ENCODE assay signal across 12 cellular contexts in genomic region chr3:129722527-129722926, GRCh38.
"Had no signal": no experiment of that assay in that cellular context is flagged by ENCODE, and none has a peak within 500 bp of the region (broad histone marks: within the 10 kb centered on the region; RNA-seq: fewer than 3 reads in every experiment).

No MANE protein-coding gene starts in this region.

- H3K36me3 Mint-ChIP-seq: natural killer cell treated with Interleukin-12 subunit alpha and Interleukin-12 subunit beta and Interleukin-15 and Interleukin-18, amount 100 ng/mL, for 72 hours; stimulated activated memory B cell treated with anti-CD40 and anti-IgM and Interleukin-4, amounts not matched to agents 10 μg/mL and 1 μg/mL and 100 μg/mL, for 72 hours had no signal

- H3K4me3 Mint-ChIP-seq: activated CD8-positive, alpha-beta T cell treated with anti-CD3 and anti-CD28 coated beads, Interleukin-2, amount 10 ng/mL, durations not matched to agents 7 days and 5 days; activated naive CD8-positive, alpha-beta T cell treated with anti-CD3 and anti-CD28 coated beads, Interleukin-2, amount 50 U/mL, for 24 hours; activated T-helper 1 cell treated with anti-CD3 and anti-CD28 coated beads, Interleukin-12 subunit alpha, Interleukin-12 subunit beta, Interleukin-2, Interleukin-4 antibody, amounts not matched to agents 30 ng/mL and 10 ng/mL and 1 ng/mL, durations not matched to agents 14 hours and 24 hours and 36 hours; natural killer cell treated with Interleukin-12 subunit alpha and Interleukin-12 subunit beta and Interleukin-15 and Interleukin-18, amount 100 ng/mL, for 72 hours; stimulated activated memory B cell treated with anti-CD40 and anti-IgM and Interleukin-4, amounts not matched to agents 10 μg/mL and 1 μg/mL and 100 μg/mL, for 72 hours; T-cell had no signal

- H3K9me3 Mint-ChIP-seq: activated naive CD8-positive, alpha-beta T cell treated with anti-CD3 and anti-CD28 coated beads, Interleukin-2, amount 50 U/mL, for 24 hours; activated T-helper 1 cell treated with anti-CD3 and anti-CD28 coated beads, Interleukin-12 subunit alpha, Interleukin-12 subunit beta, Interleukin-2, Interleukin-4 antibody, amounts not matched to agents 30 ng/mL and 10 ng/mL and 1 ng/mL, durations not matched to agents 14 hours and 24 hours and 36 hours; natural killer cell treated with Interleukin-12 subunit alpha and Interleukin-12 subunit beta and Interleukin-15 and Interleukin-18, amount 100 ng/mL, for 72 hours; stimulated activated memory B cell treated with anti-CD40 and anti-IgM and Interleukin-4, amounts not matched to agents 10 μg/mL and 1 μg/mL and 100 μg/mL, for 72 hours; T-cell had no signal

- H3K27ac Mint-ChIP-seq: activated CD8-positive, alpha-beta T cell treated with anti-CD3 and anti-CD28 coated beads, Interleukin-2, amount 10 ng/mL, durations not matched to agents 7 days and 5 days; activated naive CD8-positive, alpha-beta T cell treated with anti-CD3 and anti-CD28 coated beads, Interleukin-2, amount 50 U/mL, for 24 hours; activated T-helper 1 cell treated with anti-CD3 and anti-CD28 coated beads, Interleukin-12 subunit alpha, Interleukin-12 subunit beta, Interleukin-2, Interleukin-4 antibody, amounts not matched to agents 30 ng/mL and 10 ng/mL and 1 ng/mL, durations not matched to agents 14 hours and 24 hours and 36 hours; natural killer cell treated with Interleukin-12 subunit alpha and Interleukin-12 subunit beta and Interleukin-15 and Interleukin-18, amount 100 ng/mL, for 72 hours; stimulated activated memory B cell treated with anti-CD40 and anti-IgM and Interleukin-4, amounts not matched to agents 10 μg/mL and 1 μg/mL and 100 μg/mL, for 72 hours; T-cell had no signal

- H3K4me1 Mint-ChIP-seq: activated naive CD8-positive, alpha-beta T cell treated with anti-CD3 and anti-CD28 coated beads, Interleukin-2, amount 50 U/mL, for 24 hours; T-cell had no signal

- H3K27me3 Mint-ChIP-seq: activated naive CD8-positive, alpha-beta T cell treated with anti-CD3 and anti-CD28 coated beads, Interleukin-2, amount 50 U/mL, for 24 hours; natural killer cell treated with Interleukin-12 subunit alpha and Interleukin-12 subunit beta and Interleukin-15 and Interleukin-18, amount 100 ng/mL, for 72 hours; stimulated activated memory B cell treated with anti-CD40 and anti-IgM and Interleukin-4, amounts not matched to agents 10 μg/mL and 1 μg/mL and 100 μg/mL, for 72 hours; T-cell had no signal

- ATAC-seq: activated CD8-positive, alpha-beta T cell treated with anti-CD3 and anti-CD28 coated beads, Interleukin-2, amount 10 ng/mL, durations not matched to agents 7 days and 5 days; activated naive CD8-positive, alpha-beta T cell treated with anti-CD3 and anti-CD28 coated beads, Interleukin-2, amount 50 U/mL, for 24 hours; natural killer cell treated with Interleukin-12 subunit alpha and Interleukin-12 subunit beta and Interleukin-15 and Interleukin-18, amount 100 ng/mL, for 72 hours; stimulated activated memory B cell treated with anti-CD40 and anti-IgM and Interleukin-4, amounts not matched to agents 10 μg/mL and 1 μg/mL and 100 μg/mL, for 72 hours; T-cell had no signal

- DNase-seq: activated CD4-positive, alpha-beta T cell treated with anti-CD3 and anti-CD28 coated beads for 4 hours; activated CD8-positive, alpha-beta T cell treated with anti-CD3 and anti-CD28 coated beads, Interleukin-2, amount 10 ng/mL, durations not matched to agents 7 days and 5 days; activated naive CD4-positive, alpha-beta T cell; activated naive CD8-positive, alpha-beta T cell treated with anti-CD3 and anti-CD28 coated beads, Interleukin-2, amount 50 U/mL, for 24 hours; central memory CD4-positive, alpha-beta T cell; effector memory CD4-positive, alpha-beta T cell; T-cell; T1000; trophoblast cell had no signal
